12 cellular contexts compared by ENCODE assay signal in the genomic region with DNA sequence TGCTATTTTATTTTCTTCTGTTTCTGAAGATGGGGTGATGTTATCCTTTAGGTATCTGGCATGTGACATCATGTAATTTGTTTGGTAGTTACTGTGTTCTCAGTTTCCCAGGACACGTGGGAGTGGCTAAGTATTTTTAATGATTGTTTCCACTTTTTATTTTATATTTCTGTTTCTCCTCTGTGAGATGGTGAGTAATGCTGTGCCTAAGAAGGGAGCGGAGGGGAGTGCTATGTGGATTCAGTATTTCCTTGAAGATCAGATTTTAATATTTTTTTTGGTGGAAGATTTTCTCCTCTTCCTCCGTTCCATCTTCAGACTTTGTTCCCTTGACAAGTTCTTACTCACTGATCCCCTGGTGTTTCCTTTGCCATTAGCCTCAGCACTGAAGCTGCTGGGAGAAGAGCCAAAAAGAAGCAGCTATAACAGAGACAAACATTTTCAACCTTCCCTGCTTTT.
DNase-seq lines count a peak whose midpoint lies in the region; ATAC-seq, FAIRE-seq and TF ChIP-seq lines count a peak whose summit lies in the region.
"Had no signal": no experiment of that assay in that cellular context is flagged by ENCODE, and none has a peak within 500 bp of the region (broad histone marks: within the 10 kb centered on the region; RNA-seq: fewer than 3 reads in every experiment).

No MANE protein-coding gene starts in this region.

- no peaks in the 10 kb centered on the region for H3F3A ChIP-seq in PC-9 (ENCODE audit: insufficient read depth, low read depth)

- peak in 1 of 2 experiments; percentile 61 for DNase-seq in A549 (ENCODE audit: low read depth in 1 of 2, low spot score in 1 of 2)
- DNase-seq in IMR-90 = peak; percentile 59
- peak; percentile 11 for DNase-seq in bronchial epithelial cell (ENCODE audit: low read depth)
- DNase-seq in gastrocnemius medialis = no peak
- no peak for DNase-seq in PC-9
- DNase-seq in immature natural killer cell = no peak
- no peak for DNase-seq in T-helper 1 cell
- DNase-seq: body of pancreas; naive thymus-derived CD8-positive, alpha-beta T cell; T1000 had no signal

- H4K5ac ChIP-seq in IMR-90 (ENCODE audit: low read depth, low read length) = no peak overlapping the region

- no peaks in the 10 kb centered on the region for H3K36me3 Mint-ChIP-seq in immature natural killer cell
- H3K36me3 Mint-ChIP-seq: naive thymus-derived CD8-positive, alpha-beta T cell had no signal

- peak overlapping the region; percentile 55; the same call in 1 of the 3 replicates for H2BK15ac ChIP-seq in IMR-90 (ENCODE audit: low read depth, low read length)

- intact Hi-C loops in IMR-90 (cut with micrococcal nuclease) = no loop called here
- intact Hi-C loops in gastrocnemius medialis (cut with DNase I; ENCODE audit: low total_unique reads) = loop anchor here (10.0 kb wide), 1 partner anchor 173 kb away; no protein-coding TSS in a partner anchor
- intact Hi-C loops in PC-9 (cut with micrococcal nuclease; ENCODE audit: unreplicated experiment) = no loop called here

- peak overlapping the region; percentile 8 for H2BK5ac ChIP-seq in IMR-90 (ENCODE audit: low read depth, low read length, poor library complexity, severe bottlenecking)

- 7% methylated on average over 3 of the region's 3 CpGs for WGBS in A549 (ENCODE audit: missing lambda C conversion rate)
- no CpG with 5 or more reads among the region's 3 CpGs for WGBS in IMR-90 (ENCODE audit: extremely low coverage in 2 of 2, insufficient read length in 1 of 2), 2 experiments
- no CpG with 5 or more reads among the region's 3 CpGs for WGBS in mesodermal cell (ENCODE audit: insufficient coverage in 2 of 2), 2 experiments

- no peaks in the 10 kb centered on the region for H3K79me2 ChIP-seq in PC-9 (ENCODE audit: low read depth)

- no peak overlapping the region for H4K91ac ChIP-seq in IMR-90 (ENCODE audit: insufficient read depth, low read depth, low read length)

- H2AK9ac ChIP-seq in IMR-90 (replicated peaks; ENCODE audit: low read depth, low read length, poor library complexity) = no peak overlapping the region

- H3K4me3 ChIP-seq in A549 (0 out of 3 replicates have a peak overlapping the region, but pooled peaks have one; percentile 5), IMR-90 (ENCODE audit: insufficient read depth, low read depth, low read length) (no peak overlapping the region), bronchial epithelial cell (ENCODE audit: low read depth, low read length) (no peak overlapping the region), mesodermal cell (ENCODE audit: extremely low read depth, insufficient read depth, low read length, poor library complexity, severe bottlenecking) (no peak overlapping the region), gastrocnemius medialis (no peak overlapping the region), PC-9 (no peak overlapping the region)
- H3K4me3 ChIP-seq: body of pancreas had no signal

- no peak overlapping the region for H3K23ac ChIP-seq in IMR-90 (ENCODE audit: low read depth, low read length)

- BruUV-seq in IMR-90 (replicated peaks; lab: Mats Ljungman, UMichigan) = no TSS peak
- BruUV-seq in PC-9 (replicated peaks; lab: Mats Ljungman, UMichigan) = no TSS peak

- no peaks in the 10 kb centered on the region for H3K27me3 ChIP-seq in IMR-90 (ENCODE audit: control insufficient read depth, insufficient read depth, low read length)
- H3K27me3 ChIP-seq in bronchial epithelial cell (ENCODE audit: control insufficient read depth, insufficient read depth, low read length) = no peaks in the 10 kb centered on the region
- no peaks in the 10 kb centered on the region for H3K27me3 ChIP-seq in gastrocnemius medialis
- H3K27me3 ChIP-seq in PC-9 (ENCODE audit: insufficient read depth, low read depth) = no peaks in the 10 kb centered on the region
- H3K27me3 ChIP-seq: body of pancreas had no signal

- CTCF ChIA-PET in A549 (lab: Yijun Ruan, JAX) = interaction anchor here (0.6 to 1.4 kb wide), 2 partner anchors 16 to 19 kb away, joined by 3 to 4 read pairs; no protein-coding TSS in a partner anchor
- CTCF ChIA-PET in IMR-90 (lab: Yijun Ruan, JAX) = interaction anchor here (1.0 kb wide), 1 partner anchor 29 kb away, joined by 3 read pairs; no protein-coding TSS in a partner anchor
- CTCF ChIA-PET in PC-9 (lab: Charles Lee) = no interaction called here

- H2BK120ac ChIP-seq in IMR-90 (ENCODE audit: low read depth, low read length) = 0 out of 2 replicates have a peak overlapping the region, but pooled peaks have one; percentile 32

- TF ChIP-seq POLR2A in A549 (IDR thresholded peaks at IDR 0.05; ENCODE audit: low read length) (no peak), IMR-90 (IDR thresholded peaks at IDR 0.05; ENCODE audit: low read depth, low read length) (no peak), gastrocnemius medialis (IDR thresholded peaks at IDR 0.05) (no peak)

- H2AK5ac ChIP-seq in IMR-90 (ENCODE audit: low read depth, low read length) = peak overlapping the region; percentile 23; the same call in 1 of the 2 replicates

- H3K79me1 ChIP-seq in IMR-90 (ENCODE audit: low read depth in 1 of 2, low read length in 2 of 2) = no peaks in the 10 kb centered on the region

- H3K9me3 Mint-ChIP-seq in immature natural killer cell = peaks cover 0 to 21% (median 11%) of the 10 kb centered on the region in 6 donors

- no peak overlapping the region for H4K8ac ChIP-seq in IMR-90 (ENCODE audit: low read depth in 2 of 2, low read length in 2 of 2)

- H4K20me1 ChIP-seq in IMR-90 (ENCODE audit: insufficient read depth, low read length) (no peaks in the 10 kb centered on the region), PC-9 (ENCODE audit: insufficient read depth) (no peaks in the 10 kb centered on the region)

- FAIRE-seq in A549 (lab: Jason Lieb, UNC) = no peak
- no peak for FAIRE-seq in bronchial epithelial cell (lab: Jason Lieb, UNC)

- H3K4me1 ChIP-seq in A549 (peaks cover 43% of the 10 kb centered on the region), IMR-90 (ENCODE audit: control insufficient read depth, insufficient read depth, low read length) (peaks cover 7% of the 10 kb centered on the region), mesodermal cell (ENCODE audit: control insufficient read depth, insufficient read depth, low read length, poor library complexity, severe bottlenecking) (peaks cover 13% of the 10 kb centered on the region), gastrocnemius medialis (no peaks in the 10 kb centered on the region), PC-9 (replicated peaks; ENCODE audit: insufficient read depth) (peaks cover 15% of the 10 kb centered on the region; the same call in 1 of the 2 replicates)

- peak; percentile 84 to 86 for ATAC-seq in A549
- ATAC-seq in IMR-90 (ENCODE audit: low read depth) = peak; percentile 61
- ATAC-seq in gastrocnemius medialis = no peak
- ATAC-seq: body of pancreas; naive thymus-derived CD8-positive, alpha-beta T cell had no signal

- 0 out of 2 replicates have a peak overlapping the region, but pooled peaks have one; percentile 2 for H3K18ac ChIP-seq in IMR-90 (ENCODE audit: low read depth, low read length)

- dilution Hi-C loops in IMR-90 (cut with HindIII; ENCODE audit: low sequenced_read_pairs, unreplicated experiment) = no loop called here

- H3K9ac ChIP-seq in IMR-90 (ENCODE audit: low read depth, low read length) = no peak overlapping the region; the same call in 1 of the 2 replicates

- H3K36me3 ChIP-seq in IMR-90 (ENCODE audit: control insufficient read depth, insufficient read depth, low read length) (no peaks in the 10 kb centered on the region), bronchial epithelial cell (ENCODE audit: control insufficient read depth, insufficient read depth, low read length) (no peaks in the 10 kb centered on the region), mesodermal cell (ENCODE audit: control insufficient read depth, insufficient read depth, low read length) (no peaks in the 10 kb centered on the region), gastrocnemius medialis (no peaks in the 10 kb centered on the region), PC-9 (ENCODE audit: low read depth) (no peaks in the 10 kb centered on the region)

- H3K9me3 ChIP-seq in A549 (no peaks in the 10 kb centered on the region), IMR-90 (ENCODE audit: control insufficient read depth, insufficient read depth, low read length) (no peaks in the 10 kb centered on the region), mesodermal cell (ENCODE audit: control insufficient read depth, low read length) (no peaks in the 10 kb centered on the region), gastrocnemius medialis (no peaks in the 10 kb centered on the region), PC-9 (ENCODE audit: insufficient read depth, low read depth) (no peaks in the 10 kb centered on the region)
- H3K9me3 ChIP-seq: body of pancreas had no signal

- TF ChIP-seq RAD21 in A549 (conservative IDR thresholded peaks at IDR 0.05 in 1 of 2, IDR thresholded peaks at IDR 0.05 in 1 of 2) (no peak), IMR-90 (IDR thresholded peaks at IDR 0.05; ENCODE audit: low read length) (no peak)

- H3K4me2 ChIP-seq in A549 (peak overlapping the region; percentile 74), IMR-90 (ENCODE audit: low read depth, low read length) (no peak overlapping the region), PC-9 (no peak overlapping the region; the same call in 1 of the 2 replicates)

- H3K9me2 ChIP-seq in PC-9 (ENCODE audit: insufficient read depth) = no peaks in the 10 kb centered on the region

- no peak overlapping the region for H3K14ac ChIP-seq in IMR-90 (replicated peaks; ENCODE audit: low read depth, low read length)

- H3K4ac ChIP-seq in IMR-90 (ENCODE audit: low read depth, low read length) = 0 out of 2 replicates have a peak overlapping the region, but pooled peaks have one; percentile 18

- no peak overlapping the region for H3K4me3 Mint-ChIP-seq in immature natural killer cell
- H3K4me3 Mint-ChIP-seq: B cell; naive thymus-derived CD8-positive, alpha-beta T cell had no signal

- no peaks in the 10 kb centered on the region for H3K4me1 Mint-ChIP-seq in immature natural killer cell
- H3K4me1 Mint-ChIP-seq: B cell; naive thymus-derived CD8-positive, alpha-beta T cell had no signal

- H3K56ac ChIP-seq in IMR-90 (ENCODE audit: extremely low read depth, insufficient read depth, low read length) = no peak overlapping the region

- TF ChIP-seq CTCF in A549 (IDR thresholded peaks at IDR 0.05) = no peak
- TF ChIP-seq CTCF in IMR-90 (conservative IDR thresholded peaks at IDR 0.05; ENCODE audit: low read depth, low read length) = no peak
- no peak for TF ChIP-seq CTCF in bronchial epithelial cell (IDR thresholded peaks at IDR 0.05; ENCODE audit: insufficient read depth, low read length, severe bottlenecking)
- no peak for TF ChIP-seq CTCF in gastrocnemius medialis (IDR thresholded peaks at IDR 0.05 in 4 of 5, conservative IDR thresholded peaks at IDR 0.05 in 1 of 5)
- TF ChIP-seq CTCF in PC-9 (conservative IDR thresholded peaks at IDR 0.05) = no peak

- no peak for TF ChIP-seq EP300 in A549 (IDR thresholded peaks at IDR 0.05)

- H2AFZ ChIP-seq in IMR-90 (replicated peaks; ENCODE audit: low read length, poor library complexity) (no peak overlapping the region), PC-9 (no peak overlapping the region)

- H3K27ac ChIP-seq in A549 (peak overlapping the region; percentile 63 to 81), IMR-90 (ENCODE audit: insufficient read depth, low read length) (no peak overlapping the region), mesodermal cell (ENCODE audit: low read depth, low read length, severe bottlenecking) (peak overlapping the region; percentile 76), gastrocnemius medialis (no peak overlapping the region), PC-9 (no peak overlapping the region)
- H3K27ac ChIP-seq: body of pancreas had no signal

- H3K27me3 Mint-ChIP-seq in immature natural killer cell (ENCODE audit: low read depth in 3 of 3) = no peaks in the 10 kb centered on the region
- H3K27me3 Mint-ChIP-seq: B cell had no signal

- no peaks in the 10 kb centered on the region for H3K9me1 ChIP-seq in IMR-90 (ENCODE audit: insufficient read depth, low read length)

- no peak overlapping the region for H2BK20ac ChIP-seq in IMR-90 (ENCODE audit: low read depth, low read length)

- no peak overlapping the region for H3K27ac Mint-ChIP-seq in immature natural killer cell
- H3K27ac Mint-ChIP-seq: B cell had no signal

- in situ Hi-C loops in IMR-90 (cut with MboI; ENCODE audit: low sequenced_read_pairs) = no loop called here
- in situ Hi-C loops in gastrocnemius medialis (cut with MboI; ENCODE audit: low sequenced_read_pairs in 4 of 4) = loop anchor here in 1 of 4 donors (10.0 kb wide), 1 partner anchor 163 kb away; no protein-coding TSS in a partner anchor

- POLR2A ChIA-PET in A549 (lab: Yijun Ruan, JAX) (no interaction called here), IMR-90 (lab: Charles Lee; ENCODE audit: unreplicated experiment) (no interaction called here), PC-9 (lab: Charles Lee; ENCODE audit: unreplicated experiment) (interaction anchor here (0.7 kb wide), 1 partner anchor 479 kb away, joined by 7 read pairs; no protein-coding TSS in a partner anchor)

Comparison
In these comparisons a context has a peak if more than half of its experiments do, and no peak if none do; other contexts are left out.
1. ATAC-seq: peak in A549 (2 of 2) and IMR-90 (single experiment); none in gastrocnemius medialis (0 of 2).
2. DNase-seq: peak in IMR-90 (single experiment) and bronchial epithelial cell (single experiment); none in gastrocnemius medialis (0 of 2), PC-9 (0 of 2), immature natural killer cell (0 of 3) and T-helper 1 cell (0 of 5).
3. H3K27ac ChIP-seq: peak in A549 (2 of 2) and mesodermal cell (single experiment); none in IMR-90 (single experiment), gastrocnemius medialis (0 of 4) and PC-9 (single experiment).